7 cellular contexts compared by ENCODE assay signal in genomic region chr3:158494657-158495056, GRCh38.
"Had no signal": no experiment of that assay in that cellular context is flagged by ENCODE, and none has a peak within 500 bp of the region (broad histone marks: within the 10 kb centered on the region; RNA-seq: fewer than 3 reads in every experiment).

No MANE protein-coding gene starts in this region.

- H2AFZ ChIP-seq: GM23338 had no signal

- H3K27ac ChIP-seq: HL-60 had no signal

- ATAC-seq: GM23338, HepG2 had no signal

- H3K4me2 ChIP-seq: GM23338 had no signal

- H3K4me3 ChIP-seq: GM23338 had no signal

- DNase-seq: H9, HCEC 1CT had no signal

- FAIRE-seq: H1, H54, HepG2 had no signal
